In the genomic region with DNA sequence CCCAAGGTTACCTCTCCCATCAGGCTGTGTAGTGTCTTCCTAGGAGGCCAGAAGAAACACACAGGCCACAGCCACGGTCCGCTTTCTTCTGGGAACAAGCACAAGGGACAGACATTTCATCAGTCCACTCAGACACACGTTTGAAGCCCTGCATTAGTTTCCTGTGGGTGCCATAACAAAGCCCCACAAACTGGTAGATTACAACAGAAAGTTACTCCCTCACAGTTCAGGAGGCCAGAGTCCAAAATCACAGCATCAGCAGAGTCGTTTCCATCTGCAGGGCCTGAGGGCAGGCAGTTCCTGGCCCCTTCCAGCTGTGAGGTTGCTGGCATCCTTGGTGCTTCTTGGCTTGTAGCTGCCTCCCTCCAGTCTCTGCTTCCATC, we compare ENCODE assay signal across 11 cellular contexts. TPM values are rescaled to one million over a fixed set of nuclear protein-coding genes. Genes with fewer than 3 reads are reported as not detected.
DNase-seq lines count a peak whose midpoint lies in the region; ATAC-seq and TF ChIP-seq lines count a peak whose summit lies in the region.
"Had no signal": no experiment of that assay in that cellular context is flagged by ENCODE, and none has a peak within 500 bp of the region (broad histone marks: within the 10 kb centered on the region; RNA-seq: fewer than 3 reads in every experiment).

No MANE protein-coding gene starts in this region.

- H2BK5ac ChIP-seq in H9 (ENCODE audit: insufficient read length, low read length): no peak overlapping the region

- TF ChIP-seq CTCF in H9 (conservative IDR thresholded peaks at IDR 0.05) (no peak), Peyer's patch (IDR thresholded peaks at IDR 0.05) (no peak)

- H4K20me1 ChIP-seq in H9 (ENCODE audit: control insufficient read depth, insufficient read depth, insufficient read length): no peaks in the 10 kb centered on the region

- no peak overlapping the region for H2BK120ac ChIP-seq in H9 (ENCODE audit: low read depth, low read length, poor library complexity, severe bottlenecking)

- H3K14ac ChIP-seq in H9 (ENCODE audit: insufficient read depth, low read length): no peak overlapping the region

- no peaks in the 10 kb centered on the region for H3K79me1 ChIP-seq in H9 (ENCODE audit: insufficient read depth, low read depth, low read length, poor library complexity, severe bottlenecking)

- no peak for DNase-seq in NCI-H2081 treated with DMSO at 0.1 percent for 48 hours (lab: John Stamatoyannopoulos, UW)
- DNase-seq in H9: no peak
- DNase-seq in Peyer's patch: no peak
- DNase-seq in stimulated activated CD8-positive, alpha-beta memory T cell treated with anti-CD3 and anti-CD28 coated beads, Interleukin-4, amount 100 ng/mL, for 48 hours: no peak
- DNase-seq: effector memory CD8-positive, alpha-beta T cell had no signal

- no peak for TF ChIP-seq POLR2A in Peyer's patch (IDR thresholded peaks at IDR 0.05)

- no peaks in the 10 kb centered on the region for H3K36me3 Mint-ChIP-seq in activated T-helper 17 cell treated with anti-CD3 and anti-CD28 coated beads, Interleukin-2, amount 50 U/mL, for 72 hours (ENCODE audit: low read depth)
- peaks cover 6 to 20% (median 8%) of the 10 kb centered on the region in 3 experiments; a peak in 4 of 7 replicates for H3K36me3 Mint-ChIP-seq in H9 (ENCODE audit: insufficient read depth in 1 of 3, low read depth in 3 of 3)

- no peak overlapping the region for H4K91ac ChIP-seq in H9 (ENCODE audit: insufficient read length, low read depth, low read length)

- H3K4me2 ChIP-seq in H9 (ENCODE audit: insufficient read depth, insufficient read length, low read length): no peak overlapping the region

- H2AFZ ChIP-seq in H9 (ENCODE audit: low read length): no peak overlapping the region

- H2BK12ac ChIP-seq in H9 (ENCODE audit: insufficient read length, low read depth, low read length): no peak overlapping the region

- H4K8ac ChIP-seq in H9 (replicated peaks; ENCODE audit: insufficient read length, low read depth, low read length): no peak overlapping the region

- H3K27me3 ChIP-seq in H9 (ENCODE audit: insufficient read depth, low read length) (no peaks in the 10 kb centered on the region), Peyer's patch (no peaks in the 10 kb centered on the region)

- H3K56ac ChIP-seq in H9 (ENCODE audit: insufficient read length, low read depth, low read length): no peak overlapping the region

- no peak overlapping the region for H3K18ac ChIP-seq in H9 (ENCODE audit: insufficient read length, low read depth, low read length)

- H2AK5ac ChIP-seq in H9 (ENCODE audit: insufficient read length, low read length): no peak overlapping the region

- no peak overlapping the region for H3K27ac Mint-ChIP-seq in activated T-helper 17 cell treated with anti-CD3 and anti-CD28 coated beads, Interleukin-2, amount 50 U/mL, for 72 hours
- H3K27ac Mint-ChIP-seq in H9: no peak overlapping the region
- H3K27ac Mint-ChIP-seq: effector memory CD8-positive, alpha-beta T cell had no signal

- H4K5ac ChIP-seq in H9 (ENCODE audit: insufficient read length, low read depth, low read length): no peak overlapping the region

- no peak overlapping the region for H2BK20ac ChIP-seq in H9 (ENCODE audit: low read depth, low read length, poor library complexity, severe bottlenecking)

- no peaks in the 10 kb centered on the region for H3K36me3 ChIP-seq in Peyer's patch

- H3K23ac ChIP-seq in H9 (ENCODE audit: insufficient read length, low read depth, low read length): no peak overlapping the region

- WGBS in H9 (ENCODE audit: extremely low coverage, insufficient read length, low lambda C conversion rate): no CpG with 5 or more reads among the region's 4 CpGs

- peaks cover 4% of the 10 kb centered on the region for H3K9me3 ChIP-seq in H9 (ENCODE audit: control insufficient read depth, low read depth, low read length)
- H3K9me3 ChIP-seq in Peyer's patch: peaks cover 0 to 8% (median 0%) of the 10 kb centered on the region in 4 donors

- no peak overlapping the region for H3T11ph ChIP-seq in H9 (ENCODE audit: low read length)

- peak; percentile 19 for ATAC-seq in GM18873 (IDR thresholded peaks at IDR 0.05; ENCODE audit: low FRiP score, unreplicated experiment)
- peak; percentile 24 for ATAC-seq in GM21360 (IDR thresholded peaks at IDR 0.05; ENCODE audit: unreplicated experiment)
- peak; percentile 24 for ATAC-seq in HG03066 (IDR thresholded peaks at IDR 0.05; ENCODE audit: low read depth, unreplicated experiment)
- no peak for ATAC-seq in activated T-helper 17 cell treated with anti-CD3 and anti-CD28 coated beads, Interleukin-2, amount 50 U/mL, for 72 hours (replicated peaks)
- ATAC-seq: effector memory CD8-positive, alpha-beta T cell had no signal

- no peaks in the 10 kb centered on the region for H3K23me2 ChIP-seq in H9 (ENCODE audit: insufficient read length, low read depth, low read length, poor library complexity, severe bottlenecking)

- no peak overlapping the region for H3K4ac ChIP-seq in H9 (ENCODE audit: low read depth, low read length)

- no peaks in the 10 kb centered on the region for H3K79me2 ChIP-seq in H9 (ENCODE audit: insufficient read depth, low read length)

- no peaks in the 10 kb centered on the region for H3K4me1 ChIP-seq in H9 (ENCODE audit: insufficient read depth, low read length)
- H3K4me1 ChIP-seq in Peyer's patch: no peaks in the 10 kb centered on the region

- H3K4me3 Mint-ChIP-seq in activated T-helper 17 cell treated with anti-CD3 and anti-CD28 coated beads, Interleukin-2, amount 50 U/mL, for 72 hours: peak overlapping the region; percentile 39
- H3K4me3 Mint-ChIP-seq in H9: no peak overlapping the region
- H3K4me3 Mint-ChIP-seq: effector memory CD8-positive, alpha-beta T cell had no signal

- H3K9me3 Mint-ChIP-seq in activated T-helper 17 cell treated with anti-CD3 and anti-CD28 coated beads, Interleukin-2, amount 50 U/mL, for 72 hours: peaks cover 4% of the 10 kb centered on the region
- peaks cover 10 to 23% of the 10 kb centered on the region in 2 experiments; a peak in 4 of 5 replicates for H3K9me3 Mint-ChIP-seq in H9

- H3K27me3 Mint-ChIP-seq in activated T-helper 17 cell treated with anti-CD3 and anti-CD28 coated beads, Interleukin-2, amount 50 U/mL, for 72 hours: peaks cover 18% of the 10 kb centered on the region
- peaks cover 11% of the 10 kb centered on the region for H3K27me3 Mint-ChIP-seq in H9 (ENCODE audit: low read depth)

- no peak overlapping the region for H3K9ac ChIP-seq in H9 (ENCODE audit: extremely low read depth, insufficient read length, low read length)

- no peak overlapping the region for H2BK15ac ChIP-seq in H9 (ENCODE audit: low read depth, low read length)

- H3K4me1 Mint-ChIP-seq in activated T-helper 17 cell treated with anti-CD3 and anti-CD28 coated beads, Interleukin-2, amount 50 U/mL, for 72 hours: peaks cover 10% of the 10 kb centered on the region
- no peaks in the 10 kb centered on the region for H3K4me1 Mint-ChIP-seq in H9

- H3K4me3 ChIP-seq in Peyer's patch: no peak overlapping the region
- H3K4me3 ChIP-seq: SK-N-MC had no signal

- H3K27ac ChIP-seq in H9 (ENCODE audit: insufficient read length, low read depth, low read length): no peak overlapping the region
- H3K27ac ChIP-seq in Peyer's patch: no peak overlapping the region
- H3K27ac ChIP-seq: SK-N-MC had no signal

RNA-seq across cellular contexts. Expression of a gene that starts 8.8 kb away (rescaled TPM):
- total RNA-seq in activated T-helper 17 cell treated with anti-CD3 and anti-CD28 coated beads, Interleukin-2, amount 50 U/mL, for 72 hours: not detected
- not detected in 2 replicates for total RNA-seq in H9 (2021)
- not detected for total RNA-seq in Peyer's patch
- total RNA-seq: lung microvascular endothelial cell had no signal

RNA-seq across cellular contexts. Expression of a gene that starts 32.9 kb away (rescaled TPM):
- 1 to 10 TPM in 1 of 2 donors, under 1 TPM in 1; 0.43 to 2.5 TPM for total RNA-seq in activated T-helper 17 cell treated with anti-CD3 and anti-CD28 coated beads, Interleukin-2, amount 50 U/mL, for 72 hours
- 25.9 and 31.9 TPM in 2 replicates for total RNA-seq in H9 (2021)
- 100 to 1,000 TPM in 3 of 4 donors, 10 to 100 TPM in 1; 66.0 to 244 (median 219) TPM for total RNA-seq in Peyer's patch
